Comparison of ENCODE assay signal across 9 cellular contexts in the genomic region with DNA sequence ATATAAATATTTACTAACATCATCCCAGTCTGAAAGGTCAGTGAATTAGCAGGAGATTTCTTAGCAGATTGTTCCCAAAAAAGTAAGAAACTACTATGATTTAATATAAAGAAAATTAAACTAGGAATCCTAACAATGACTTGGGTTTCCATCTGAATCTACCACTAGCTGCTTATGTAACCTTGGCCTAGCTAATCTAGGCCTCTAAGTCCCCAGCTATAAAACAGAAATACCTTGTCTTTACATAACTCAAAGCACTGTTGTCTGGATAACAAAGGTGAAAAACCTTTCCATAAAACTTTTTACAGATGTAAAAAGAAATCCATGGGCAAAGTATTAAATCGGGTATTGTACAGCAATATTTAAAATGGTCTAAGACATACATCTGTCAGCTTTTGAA. TPM values are rescaled to one million over a fixed set of nuclear protein-coding genes. Genes with fewer than 3 reads are reported as not detected.
DNase-seq lines count a peak whose midpoint lies in the region; ATAC-seq, FAIRE-seq and TF ChIP-seq lines count a peak whose summit lies in the region.
"Had no signal": no experiment of that assay in that cellular context is flagged by ENCODE, and none has a peak within 500 bp of the region (broad histone marks: within the 10 kb centered on the region; RNA-seq: fewer than 3 reads in every experiment).

No MANE protein-coding gene starts in this region.

- no peak for DNase-seq in DND-41
- DNase-seq in fibroblast of villous mesenchyme (ENCODE audit: low read depth) = peak; percentile 35
- DNase-seq in gastrocnemius medialis = no peak
- no peak for DNase-seq in activated gamma-delta T cell (lab: John Stamatoyannopoulos, UW)
- no peak for DNase-seq in urothelium cell line (ENCODE audit: low spot score)
- no peak for DNase-seq in SHP77 (lab: John Stamatoyannopoulos, UW)
- no peak for DNase-seq in NCI-H446 (lab: John Stamatoyannopoulos, UW)
- DNase-seq: anterior cingulate cortex had no signal

- intact Hi-C loops in gastrocnemius medialis (cut with DNase I; ENCODE audit: low total_unique reads) = loop anchor here (5.0 kb wide), 2 partner anchors 420 to 575 kb away; a partner anchor contains a TSS

- FAIRE-seq in urothelium cell line (lab: Jason Lieb, UNC) = no peak

- H3K4me3 ChIP-seq in DND-41 (ENCODE audit: low read depth in 1 of 2, low read length in 2 of 2) (peak overlapping the region in 1 of 2 experiments; percentile 90; a peak in 2 of 4 replicates), SU-DHL-6 (ENCODE audit: insufficient read depth, low read length, poor library complexity, severe bottlenecking) (no peak overlapping the region), fibroblast of villous mesenchyme (ENCODE audit: low read depth, low read length) (peak overlapping the region; percentile 85), gastrocnemius medialis (peak overlapping the region in 2 of 4 donors; percentile 0 to 1)

- TF ChIP-seq CTCF in DND-41 (IDR thresholded peaks at IDR 0.05; ENCODE audit: borderline replicate concordance, extremely low read depth, low read length, poor library complexity, severe bottlenecking) (no peak), SU-DHL-6 (IDR thresholded peaks at IDR 0.05; ENCODE audit: insufficient read depth, low read length, poor library complexity, severe bottlenecking) (no peak), fibroblast of villous mesenchyme (IDR thresholded peaks at IDR 0.05; ENCODE audit: insufficient read depth, low read depth, low read length) (no peak), gastrocnemius medialis (IDR thresholded peaks at IDR 0.05 in 4 of 5, conservative IDR thresholded peaks at IDR 0.05 in 1 of 5) (no peak)

- H3K27ac ChIP-seq in DND-41 (ENCODE audit: low read length) (peak overlapping the region; percentile 51; the same call in 1 of the 2 replicates), SU-DHL-6 (ENCODE audit: low read depth, low read length) (no peak overlapping the region), gastrocnemius medialis (peak overlapping the region; percentile 97 to 100 (median 98))

- H3K4me2 ChIP-seq in DND-41 (ENCODE audit: insufficient read depth, low read length) = peak overlapping the region; percentile 65
- peak overlapping the region; percentile 9 for H3K4me2 ChIP-seq in SU-DHL-6 (ENCODE audit: low read depth, low read length, poor library complexity, severe bottlenecking)

- H2AFZ ChIP-seq in DND-41 (ENCODE audit: low read depth, low read length) (no peak overlapping the region), SU-DHL-6 (ENCODE audit: low read depth, low read length, severe bottlenecking) (no peak overlapping the region)

- H3K9me2 ChIP-seq in SU-DHL-6 (replicated peaks; ENCODE audit: insufficient read depth, low read length) = no peaks in the 10 kb centered on the region

- peaks cover 88% of the 10 kb centered on the region for H3K79me2 ChIP-seq in DND-41 (ENCODE audit: insufficient read depth, low read length)
- H3K79me2 ChIP-seq in SU-DHL-6 (ENCODE audit: insufficient read depth, low read length) = peaks cover 59% of the 10 kb centered on the region

- H3K27me3 ChIP-seq in DND-41 (ENCODE audit: insufficient read depth, low read length, poor library complexity) (no peaks in the 10 kb centered on the region), SU-DHL-6 (ENCODE audit: low read length) (no peaks in the 10 kb centered on the region), gastrocnemius medialis (no peaks in the 10 kb centered on the region)

- in situ Hi-C loops in gastrocnemius medialis (cut with MboI; ENCODE audit: low sequenced_read_pairs in 4 of 4) = loop anchor here in 3 of 4 donors (25.0 kb wide), 3 partner anchors 165 to 640 kb away; a partner anchor contains a TSS

- no peak for TF ChIP-seq POLR2A in gastrocnemius medialis (IDR thresholded peaks at IDR 0.05)

- peaks cover 66% of the 10 kb centered on the region for H3K4me1 ChIP-seq in DND-41 (ENCODE audit: insufficient read depth, low read length)
- peaks cover 60 to 72% of the 10 kb centered on the region in 2 donors for H3K4me1 ChIP-seq in gastrocnemius medialis

- H4K20me1 ChIP-seq in DND-41 (ENCODE audit: insufficient read depth, low read length) = peaks cover 39% of the 10 kb centered on the region
- peaks cover 3% of the 10 kb centered on the region; the same call in 1 of the 2 replicates for H4K20me1 ChIP-seq in SU-DHL-6 (ENCODE audit: low read depth, low read length)

- H3K9ac ChIP-seq in DND-41 (ENCODE audit: low read depth, low read length) (peak overlapping the region; percentile 94; the same call in 1 of the 2 replicates), SU-DHL-6 (ENCODE audit: low read length) (no peak overlapping the region)

- no peaks in the 10 kb centered on the region; the same call in 1 of the 2 replicates for H3K36me3 ChIP-seq in DND-41 (ENCODE audit: insufficient read depth, low read length)
- H3K36me3 ChIP-seq in SU-DHL-6 (ENCODE audit: low read length) = no peaks in the 10 kb centered on the region
- H3K36me3 ChIP-seq in gastrocnemius medialis = no peaks in the 10 kb centered on the region

- no peak for ATAC-seq in DND-41 (ENCODE audit: insufficient read depth, low read depth)
- no peak for ATAC-seq in gastrocnemius medialis

- peaks cover 12% of the 10 kb centered on the region for H3F3A ChIP-seq in SU-DHL-6 (ENCODE audit: insufficient read depth)

- H3K9me3 ChIP-seq in DND-41 (ENCODE audit: insufficient read depth, low read length, severe bottlenecking) = no peaks in the 10 kb centered on the region
- no peaks in the 10 kb centered on the region for H3K9me3 ChIP-seq in SU-DHL-6 (ENCODE audit: insufficient read depth, low read length)
- no peaks in the 10 kb centered on the region for H3K9me3 ChIP-seq in gastrocnemius medialis

RNA-seq across cellular contexts. Expression of a gene that starts 3.0 kb away (rescaled TPM):
- total RNA-seq in fibroblast of villous mesenchyme (88.9 and 157 TPM in 2 replicates), gastrocnemius medialis (100 to 1,000 TPM in 1 of 4 donors, 10 to 100 TPM in 3; 81.7 to 106 (median 89.8) TPM)

RNA-seq across cellular contexts. Expression of a gene that starts 29.4 kb away (rescaled TPM):
- 28.1 and 29.6 TPM in 2 replicates for total RNA-seq in fibroblast of villous mesenchyme
- 10 to 100 TPM; 16.5 to 33.3 (median 21.1) TPM for total RNA-seq in gastrocnemius medialis

RNA-seq across cellular contexts. Expression of a gene that starts 50.7 kb away (rescaled TPM):
- total RNA-seq in fibroblast of villous mesenchyme = 19.9 and 37.7 TPM in 2 replicates
- 1 to 10 TPM in 2 of 4 donors, under 1 TPM in 2; 0.26 to 2.1 (median 0.95) TPM for total RNA-seq in gastrocnemius medialis
